In genomic region chr2:55598056-55598795, GRCh38 we compare ENCODE assay signal across 22 cellular contexts. TPM values are rescaled to one million over a fixed set of nuclear protein-coding genes. Genes with fewer than 3 reads are reported as not detected.
DNase-seq lines count a peak whose midpoint lies in the region; ATAC-seq, FAIRE-seq and TF ChIP-seq lines count a peak whose summit lies in the region.
"Had no signal": no experiment of that assay in that cellular context is flagged by ENCODE, and none has a peak within 500 bp of the region (broad histone marks: within the 10 kb centered on the region; RNA-seq: fewer than 3 reads in every experiment).

No MANE protein-coding gene starts in this region.

- POLR2A ChIA-PET in CD4-positive, alpha-beta T cell (lab: Charles Lee) = interaction anchor here (1.1 kb wide), 1 partner anchor 12 kb away, joined by 3 read pairs; no protein-coding TSS in a partner anchor
- POLR2A ChIA-PET in HCT116 (lab: Charles Lee) (no interaction called here), GM12878 (lab: Charles Lee) (no interaction called here)

- peaks cover 56% of the 10 kb centered on the region for H3K4me1 Mint-ChIP-seq in CD4-positive, alpha-beta T cell (ENCODE audit: low read depth)

- TF ChIP-seq POLR2A in HCT116 (IDR thresholded peaks at IDR 0.05; ENCODE audit: borderline replicate concordance, extremely low read depth, insufficient read depth, insufficient read length) (no peak), GM12878 (IDR thresholded peaks at IDR 0.05; ENCODE audit: low read depth, low read length) (no peak), heart left ventricle (IDR thresholded peaks at IDR 0.05) (no peak)

- no peaks in the 10 kb centered on the region for H3K4me1 ChIP-seq in HCT116 (ENCODE audit: control insufficient read depth in 1 of 2, insufficient read depth in 2 of 2, low read length in 2 of 2)
- no peaks in the 10 kb centered on the region for H3K4me1 ChIP-seq in GM12878 (ENCODE audit: control insufficient read depth, insufficient read depth, low read length)
- H3K4me1 ChIP-seq in heart left ventricle = peaks cover 0 to 21% (median 5%) of the 10 kb centered on the region in 12 donors

- CTCF ChIA-PET in CD4-positive, alpha-beta T cell (lab: Charles Lee) = no interaction called here
- CTCF ChIA-PET in HCT116 (lab: Charles Lee) = no interaction called here
- CTCF ChIA-PET in GM12878 (lab: Yijun Ruan, JAX) = interaction anchor here (0.7 kb wide), 1 partner anchor 11 kb away, joined by 3 read pairs; no protein-coding TSS in a partner anchor

- in situ Hi-C loops in GM12878 (cut with MboI) = no loop called here

- no peak for TF ChIP-seq EP300 in GM12878 (IDR thresholded peaks at IDR 0.05; ENCODE audit: borderline replicate concordance in 1 of 2, control insufficient read depth in 1 of 2, low read depth in 2 of 2, low read length in 2 of 2)

- DNase-seq in CD4-positive, alpha-beta T cell = no peak
- no peak for DNase-seq in HCT116 (ENCODE audit: low read depth, low spot score)
- no peak for DNase-seq in GM12878 (ENCODE audit: low read depth, low spot score)
- DNase-seq in iris pigment epithelial cell (ENCODE audit: low read depth) = peak; percentile 54
- DNase-seq in KG1 (lab: John Stamatoyannopoulos, UW) = no peak
- no peak for DNase-seq in heart left ventricle
- DNase-seq: Calu3; CD8-positive, alpha-beta memory T cell; DMS153; KBM-7; MM.1S; NCI-H2029; NCI-H446; NCI-H524 treated with DMSO at 0.1 percent for 48 hours; NCI-H774; PC-9; Right ventricle myocardium superior; RPMI8226 had no signal

- H3K9ac ChIP-seq in HCT116 (ENCODE audit: low read length) (no peak overlapping the region), GM12878 (ENCODE audit: control insufficient read depth, insufficient read depth, low read length) (no peak overlapping the region)

- 90% methylated on average over 11 of the region's 11 CpGs for WGBS in GM12878 (ENCODE audit: insufficient coverage, insufficient replicate concordance, low lambda C conversion rate, missing lambda C conversion rate)
- 93 to 96% (median 95%) methylated on average over 11 of the region's 11 CpGs for WGBS in heart left ventricle, 4 donors

- H3K4me2 ChIP-seq in HCT116 (ENCODE audit: low read length) (no peak overlapping the region), GM12878 (ENCODE audit: control insufficient read depth, insufficient read depth) (no peak overlapping the region)
- H3K4me2 ChIP-seq: PC-9 had no signal

- TF ChIP-seq RAD21 in HCT116 (IDR thresholded peaks at IDR 0.05; ENCODE audit: low read depth) (no peak), GM12878 (IDR thresholded peaks at IDR 0.05; ENCODE audit: insufficient read depth, low read depth, low read length) (no peak)

- H3K27me3 Mint-ChIP-seq in CD4-positive, alpha-beta T cell = no peaks in the 10 kb centered on the region
- H3K27me3 Mint-ChIP-seq: B cell; CD8-positive, alpha-beta memory T cell had no signal

- no peaks in the 10 kb centered on the region; the same call in 1 of the 2 replicates for H3K9me2 ChIP-seq in HCT116 (ENCODE audit: insufficient read depth)

- H3K27ac ChIP-seq in CD4-positive, alpha-beta T cell (ENCODE audit: low read depth, low read length) = no peak overlapping the region
- H3K27ac ChIP-seq in HCT116 (ENCODE audit: low read depth, low read length) (no peak overlapping the region), GM12878 (ENCODE audit: control insufficient read depth, insufficient read depth) (no peak overlapping the region), heart left ventricle (no peak overlapping the region)
- H3K27ac ChIP-seq: C4-2B, PC-9 had no signal

- H3K9me3 Mint-ChIP-seq in CD4-positive, alpha-beta T cell = no peaks in the 10 kb centered on the region

- H3K4me3 ChIP-seq in HCT116 (replicated peaks in 1 of 2; ENCODE audit: low read depth in 1 of 2, low read length in 2 of 2) (no peak overlapping the region), GM12878 (no peak overlapping the region), heart left ventricle (no peak overlapping the region)
- H3K4me3 ChIP-seq: PC-9 had no signal

- no peaks in the 10 kb centered on the region for H3K27me3 ChIP-seq in CD4-positive, alpha-beta T cell (ENCODE audit: control insufficient read depth, insufficient read depth, low read length)
- H3K27me3 ChIP-seq in HCT116 (ENCODE audit: insufficient read depth, low read length) (no peaks in the 10 kb centered on the region), GM12878 (replicated peaks in 1 of 2; ENCODE audit: control insufficient read depth in 2 of 2, insufficient read depth in 2 of 2, low read length in 1 of 2) (no peaks in the 10 kb centered on the region), heart left ventricle (no peaks in the 10 kb centered on the region)

- H3K36me3 ChIP-seq in HCT116 (ENCODE audit: control insufficient read depth in 1 of 2, insufficient read depth in 2 of 2, low read length in 2 of 2) (peaks cover 9 to 12% of the 10 kb centered on the region in 2 experiments), GM12878 (ENCODE audit: control insufficient read depth in 2 of 2, insufficient read depth in 2 of 2, low read length in 1 of 2) (peaks cover 3 to 24% of the 10 kb centered on the region in 2 experiments), heart left ventricle (peaks cover 0 to 72% (median 58%) of the 10 kb centered on the region in 9 donors)

- H3K36me3 Mint-ChIP-seq in CD4-positive, alpha-beta T cell (ENCODE audit: low read depth) = peaks cover 84% of the 10 kb centered on the region

- H3K79me2 ChIP-seq in HCT116 (ENCODE audit: insufficient read depth, low read length) (peaks cover 29% of the 10 kb centered on the region), GM12878 (ENCODE audit: control insufficient read depth, insufficient read depth, low read length) (peaks cover 7% of the 10 kb centered on the region)

- H4K20me1 ChIP-seq in HCT116 (ENCODE audit: insufficient read depth) (no peaks in the 10 kb centered on the region), GM12878 (ENCODE audit: control insufficient read depth, insufficient read depth) (no peaks in the 10 kb centered on the region)

- H2AFZ ChIP-seq in HCT116 (ENCODE audit: low read depth, low read length, poor library complexity, severe bottlenecking) (no peak overlapping the region), GM12878 (ENCODE audit: control insufficient read depth, low read depth, low read length) (no peak overlapping the region)
- H2AFZ ChIP-seq: PC-9 had no signal

- ATAC-seq in CD4-positive, alpha-beta T cell (ENCODE audit: poor library complexity) = no peak
- ATAC-seq in HCT116 (no peak), GM12878 (no peak), heart left ventricle (no peak), HG02870 (IDR thresholded peaks at IDR 0.05; ENCODE audit: unreplicated experiment) (no peak)

- H3K9me3 ChIP-seq in CD4-positive, alpha-beta T cell (ENCODE audit: control insufficient read depth, low read length) = no peaks in the 10 kb centered on the region
- H3K9me3 ChIP-seq in HCT116 (ENCODE audit: control insufficient read depth in 1 of 2, insufficient read depth in 1 of 2, low read depth in 1 of 2, low read length in 2 of 2) = no peaks in the 10 kb centered on the region
- H3K9me3 ChIP-seq in GM12878 (replicated peaks; ENCODE audit: control insufficient read depth, insufficient read depth, low read length) = no peaks in the 10 kb centered on the region
- no peaks in the 10 kb centered on the region for H3K9me3 ChIP-seq in heart left ventricle

- H3K4me3 Mint-ChIP-seq in CD4-positive, alpha-beta T cell = no peak overlapping the region
- H3K4me3 Mint-ChIP-seq: B cell had no signal

- TF ChIP-seq CTCF in CD4-positive, alpha-beta T cell (IDR thresholded peaks at IDR 0.05) = no peak
- TF ChIP-seq CTCF in HCT116 (IDR thresholded peaks at IDR 0.05 in 2 of 3, conservative IDR thresholded peaks at IDR 0.05 in 1 of 3; ENCODE audit: borderline replicate concordance in 1 of 3, insufficient read depth in 1 of 3, low read depth in 2 of 3, low read length in 2 of 3) (no peak), GM12878 (IDR thresholded peaks at IDR 0.05 in 2 of 3, conservative IDR thresholded peaks at IDR 0.05 in 1 of 3; ENCODE audit: control insufficient read depth in 2 of 3, extremely low read depth in 1 of 3, insufficient read depth in 1 of 3, low read depth in 3 of 3, low read length in 3 of 3) (no peak), heart left ventricle (IDR thresholded peaks at IDR 0.05) (no peak)

- intact Hi-C loops in CD4-positive, alpha-beta T cell (cut with DNase I, micrococcal nuclease) = no loop called here
- intact Hi-C loops in HCT116 (cut with micrococcal nuclease) (no loop called here), GM12878 (cut with micrococcal nuclease; ENCODE audit: unreplicated experiment) (no loop called here), heart left ventricle (cut with DNase I) (no loop called here)

- H3K27ac Mint-ChIP-seq in CD4-positive, alpha-beta T cell = peak overlapping the region; percentile 12
- H3K27ac Mint-ChIP-seq: B cell; CD8-positive, alpha-beta memory T cell had no signal

- RAD21 ChIA-PET in HCT116 (lab: Charles Lee; ENCODE audit: low non-redundant PET in 1 of 2, low total read pairs in 2 of 2, uncharacterized antibody in 2 of 2, unreplicated experiment in 2 of 2) (no interaction called here), GM12878 (lab: Charles Lee; ENCODE audit: unreplicated experiment) (no interaction called here)

- no peak for FAIRE-seq in GM12878 (lab: Jason Lieb, UNC)
- FAIRE-seq: H54 had no signal

- BruUV-seq in HCT116 (replicated peaks; lab: Mats Ljungman, UMichigan) (TSS peak; percentile 30), GM12878 (replicated peaks; lab: Mats Ljungman, UMichigan) (TSS peak; percentile 38)

- SMC1A ChIA-PET in GM12878 (lab: Charles Lee; ENCODE audit: uncharacterized antibody, unreplicated experiment) = interaction anchor here (1.3 kb wide), 1 partner anchor 15 kb away, joined by 3 read pairs; no protein-coding TSS in a partner anchor

RNA-seq across cellular contexts. Expression of gene PPP4R3B, which starts 19.2 kb away (rescaled TPM):
- 10 to 100 TPM; 47.7 to 50.3 TPM for total RNA-seq in CD4-positive, alpha-beta T cell
- 40.8 TPM for total RNA-seq in HCT116 (2021; ENCODE audit: unreplicated experiment)
- 11.8 and 14.1 TPM in 2 replicates for polyA plus RNA-seq in HCT116 (2012)
- 127 and 131 TPM in 2 replicates for total RNA-seq in GM12878 (2013; cell fraction: nucleolus; rRNA removed)
- total RNA-seq in GM12878 (2014; rRNA removed) = 48.1 and 58.5 TPM in 2 replicates
- 54.2 and 55.8 TPM in 2 replicates for total RNA-seq in GM12878 (2014; rRNA removed; fragmentation: Illumina TruSeq; extraction: Trizol)
- total RNA-seq in GM12878 (2021) = 47.0 and 50.5 TPM in 2 replicates
- 14.2 TPM for polyA plus RNA-seq in GM12878 (2011; ENCODE audit: low read depth)
- polyA plus RNA-seq in GM12878 (2011; rRNA removed) = 42.3 and 65.1 TPM in 2 replicates
- 13.8 and 14.6 TPM in 2 replicates for polyA plus RNA-seq in GM12878 (2011; cell fraction: cytosol; rRNA removed)
- polyA plus RNA-seq in GM12878 (2011; cell fraction: nucleus; rRNA removed) = 20.4 and 24.6 TPM in 2 replicates
- polyA plus RNA-seq in GM12878 (2012) = 26.3 and 32.9 TPM in 2 replicates
- polyA plus RNA-seq in GM12878 (2014; fragmentation: Illumina TruSeq; extraction: Trizol) = 50.3 and 58.4 TPM in 2 replicates
- 10 to 100 TPM; 10.9 to 15.3 TPM for polyA plus RNA-seq in GM12878 (2014; fragmentation: Nextera tagmentation; extraction: Ambion mirVana)
- 25.8 and 28.3 TPM in 2 replicates for polyA plus RNA-seq in GM12878 (2014; rRNA removed)
- polyA plus RNA-seq in GM12878 (2016; fragmentation: Nextera tagmentation; extraction: Ambion mirVana) = 10 to 100 TPM; 56.6 to 70.1 TPM
- 27.5 and 35.2 TPM in 2 replicates for polyA minus RNA-seq in GM12878 (2011; rRNA and poly(A)+ RNA removed)
- polyA minus RNA-seq in GM12878 (2011; cell fraction: cytosol; rRNA and poly(A)+ RNA removed) = 21.1 and 23.9 TPM in 2 replicates
- 25.9 and 44.9 TPM in 2 replicates for polyA minus RNA-seq in GM12878 (2011; cell fraction: nucleus; rRNA and poly(A)+ RNA removed)
- 10 to 100 TPM; 21.0 to 32.4 (median 23.5) TPM for total RNA-seq in heart left ventricle
- polyA plus RNA-seq in heart left ventricle = 10 to 100 TPM in 1 of 2 donors, 1 to 10 TPM in 1; 9.9 to 17.7 TPM
